ENCODE assay signal across 29 cellular contexts in the genomic region with DNA sequence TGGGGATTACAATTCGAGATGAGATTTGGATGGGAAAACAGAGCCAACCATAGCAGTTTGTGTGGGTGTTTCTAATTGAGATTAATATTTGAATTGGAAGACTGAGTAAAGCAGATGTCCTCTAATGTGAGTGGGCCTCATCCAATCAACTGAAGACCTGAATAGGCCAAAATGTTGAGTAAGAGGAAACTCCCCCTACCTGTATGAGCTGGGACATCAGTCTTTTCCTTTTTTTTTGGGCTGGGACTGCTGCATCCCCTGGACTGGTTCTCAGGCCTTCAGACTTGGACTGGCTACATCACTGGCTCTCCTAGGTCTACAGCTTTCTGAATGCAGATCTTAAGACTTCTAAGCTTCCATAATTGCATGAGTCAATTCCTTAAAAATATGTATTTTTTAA.
"Had no signal": no experiment of that assay in that cellular context is flagged by ENCODE, and none has a peak within 500 bp of the region (broad histone marks: within the 10 kb centered on the region; RNA-seq: fewer than 3 reads in every experiment).

No MANE protein-coding gene starts in this region.

- H3K9ac ChIP-seq: SK-N-SH had no signal

- H3K4me3 Mint-ChIP-seq: activated CD4-positive, alpha-beta memory T cell treated with anti-CD3 and anti-CD28 coated beads, Interleukin-2, amount 10 ng/mL, durations not matched to agents 7 days and 5 days; activated CD4-positive, alpha-beta T cell treated with anti-CD3 and anti-CD28 coated beads for 36 hours; activated CD8-positive, alpha-beta memory T cell treated with anti-CD3 and anti-CD28 coated beads, Interleukin-2, amount 10 ng/mL, durations not matched to agents 7 days and 5 days; activated naive CD8-positive, alpha-beta T cell treated with anti-CD3 and anti-CD28 coated beads for 36 hours; central memory CD8-positive, alpha-beta T cell; T-helper 1 cell treated with Interleukin-12 subunit alpha and Interleukin-12 subunit beta and Interleukin-4 antibody, amounts not matched to agents 30 μg/mL and 1 μg/mL, for 36 hours; T-helper 2 cell treated with Interferon-gamma antibody and Interleukin-4, amounts not matched to agents 5 μg/mL and 100 μg/mL, for 36 hours had no signal

- H3K27me3 Mint-ChIP-seq: activated CD4-positive, alpha-beta memory T cell treated with anti-CD3 and anti-CD28 coated beads, Interleukin-2, amount 10 ng/mL, durations not matched to agents 7 days and 5 days; activated CD4-positive, alpha-beta T cell treated with anti-CD3 and anti-CD28 coated beads for 36 hours; activated CD8-positive, alpha-beta memory T cell treated with anti-CD3 and anti-CD28 coated beads, Interleukin-2, amount 10 ng/mL, durations not matched to agents 7 days and 5 days; central memory CD8-positive, alpha-beta T cell had no signal

- H3K9me2 ChIP-seq: SK-N-SH had no signal

- H3K4me2 ChIP-seq: SK-N-SH had no signal

- H3K36me3 Mint-ChIP-seq: activated naive CD8-positive, alpha-beta T cell treated with anti-CD3 and anti-CD28 coated beads for 36 hours had no signal

- ATAC-seq: activated CD4-positive, alpha-beta T cell treated with anti-CD3 and anti-CD28 coated beads for 36 hours; activated CD4-positive, CD25-positive, alpha-beta regulatory T cell treated with anti-CD3 and anti-CD28 coated beads, Interleukin-2, amount 50 U/mL, for 24 hours; activated CD8-positive, alpha-beta memory T cell treated with anti-CD3 and anti-CD28 coated beads, Interleukin-2, amount 10 ng/mL, durations not matched to agents 7 days and 5 days had no signal

- H3K27me3 ChIP-seq: ascending aorta, cardiac muscle cell, Peyer's patch, SJSA1 had no signal

- H3K9me3 ChIP-seq: ascending aorta, Peyer's patch, SJSA1, SK-N-SH had no signal

- DNase-seq: activated CD4-positive, alpha-beta memory T cell treated with anti-CD3 and anti-CD28 coated beads, Interleukin-2, amount 10 ng/mL, durations not matched to agents 7 days and 5 days; activated CD4-positive, alpha-beta T cell treated with anti-CD3 and anti-CD28 coated beads for 36 hours; activated CD4-positive, alpha-beta T cell treated with anti-CD3 and anti-CD28 coated beads, Interleukin-2, amount 50 U/mL, for 1 hour; activated CD8-positive, alpha-beta memory T cell treated with anti-CD3 and anti-CD28 coated beads for 24 hours; activated CD8-positive, alpha-beta memory T cell treated with anti-CD3 and anti-CD28 coated beads, Interleukin-2, amount 10 ng/mL, durations not matched to agents 7 days and 5 days; activated CD8-positive, alpha-beta memory T cell treated with anti-CD3 and anti-CD28 coated beads, Interleukin-2, amount 50 U/mL, for 48 hours; activated effector memory CD4-positive, alpha-beta T cell treated with anti-CD3 and anti-CD28 coated beads, Interleukin-2, amount 50 U/mL, for 16 hours; activated naive CD4-positive, alpha-beta T cell; activated naive CD4-positive, alpha-beta T cell treated with anti-CD3 and anti-CD28 coated beads, Interleukin-2, amount 50 U/mL, for 16 hours; activated naive CD8-positive, alpha-beta T cell treated with anti-CD3 and anti-CD28 coated beads for 36 hours; activated T-cell treated with anti-CD3 and anti-CD28 coated beads, Interleukin-2, amount 50 U/mL, for 48 hours; amniotic stem cell; NCI-H1092; NCI-H1436 treated with DMSO at 0.1 percent for 48 hours; NCI-H1694 treated with DMSO at 0.1 percent for 48 hours; NCI-H2029; NCI-H345; NCI-H524 treated with DMSO at 0.1 percent for 48 hours; Peyer's patch; RPMI8226; SHP77 treated with DMSO at 0.1 percent for 48 hours; SK-N-SH had no signal

- H3K27ac Mint-ChIP-seq: activated CD4-positive, alpha-beta memory T cell treated with anti-CD3 and anti-CD28 coated beads, Interleukin-2, amount 10 ng/mL, durations not matched to agents 7 days and 5 days; activated CD4-positive, alpha-beta T cell treated with anti-CD3 and anti-CD28 coated beads for 36 hours; activated CD8-positive, alpha-beta memory T cell treated with anti-CD3 and anti-CD28 coated beads, Interleukin-2, amount 10 ng/mL, durations not matched to agents 7 days and 5 days; activated naive CD8-positive, alpha-beta T cell treated with anti-CD3 and anti-CD28 coated beads for 36 hours; T-helper 1 cell treated with Interleukin-12 subunit alpha and Interleukin-12 subunit beta and Interleukin-4 antibody, amounts not matched to agents 30 μg/mL and 1 μg/mL, for 36 hours; T-helper 2 cell treated with Interferon-gamma antibody and Interleukin-4, amounts not matched to agents 5 μg/mL and 100 μg/mL, for 36 hours had no signal

- H3K27ac ChIP-seq: ascending aorta, cardiac muscle cell, Peyer's patch, SJSA1 had no signal

- H3K4me1 ChIP-seq: ascending aorta, Peyer's patch, SJSA1 had no signal

- H3K9me3 Mint-ChIP-seq: activated naive CD8-positive, alpha-beta T cell treated with anti-CD3 and anti-CD28 coated beads for 36 hours; central memory CD8-positive, alpha-beta T cell; T-helper 1 cell treated with Interleukin-12 subunit alpha and Interleukin-12 subunit beta and Interleukin-4 antibody, amounts not matched to agents 30 μg/mL and 1 μg/mL, for 36 hours had no signal

- H3K36me3 ChIP-seq: ascending aorta, cardiac muscle cell, Peyer's patch, SJSA1 had no signal

- H3K4me3 ChIP-seq: ascending aorta, cardiac muscle cell, Peyer's patch, SJSA1 had no signal
